Comparison of ENCODE assay signal across 21 cellular contexts in the genomic region with DNA sequence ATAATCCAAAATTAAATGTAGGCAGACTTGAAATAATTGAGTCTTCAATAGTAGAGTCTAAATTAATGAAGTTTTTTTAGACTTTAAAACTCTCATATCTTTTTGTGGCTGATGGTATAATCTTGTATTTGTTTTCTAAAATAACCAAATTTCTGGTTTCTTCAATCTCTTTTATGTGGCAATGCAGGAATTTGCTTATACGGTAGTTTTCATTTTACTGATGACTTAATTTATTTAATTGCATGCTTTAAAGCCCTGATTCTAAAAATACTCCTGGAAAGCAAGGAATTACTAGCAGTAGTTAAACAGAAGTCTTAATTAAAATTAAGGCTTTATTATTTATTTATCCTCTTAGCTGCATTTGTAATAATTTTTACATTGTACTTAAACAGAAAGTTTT.
"Had no signal": no experiment of that assay in that cellular context is flagged by ENCODE, and none has a peak within 500 bp of the region (broad histone marks: within the 10 kb centered on the region; RNA-seq: fewer than 3 reads in every experiment).

No MANE protein-coding gene starts in this region.

- H3K27me3 ChIP-seq: SJCRH30 had no signal

- H3K4me1 ChIP-seq: SJCRH30 had no signal

- DNase-seq: activated CD4-positive, alpha-beta T cell treated with anti-CD3 and anti-CD28 coated beads, Interleukin-2, amount 10 ng/mL, durations not matched to agents 24 days and 14 days; activated CD4-positive, alpha-beta T cell treated with anti-CD3 and anti-CD28 coated beads, Interleukin-2, amount 50 U/mL, for 4 hours; activated CD8-positive, alpha-beta T cell treated with anti-CD3 and anti-CD28 coated beads for 36 hours; activated naive CD4-positive, alpha-beta T cell treated with anti-CD3 and anti-CD28 coated beads, Interleukin-2, amount 10 ng/mL, durations not matched to agents 7 days and 5 days; activated naive CD8-positive, alpha-beta T cell treated with anti-CD3 and anti-CD28 coated beads, Interleukin-2, amount 50 U/mL, for 24 hours; activated T-cell treated with anti-CD3 and anti-CD28 coated beads, Interleukin-2, amount 50 U/mL, for 24 hours; anterior cingulate cortex; caudate nucleus; Karpas-422; NCI-H1105; NCI-H1436; NCI-H1694; NCI-H1930; NCI-H345; NCI-H524 treated with DMSO at 0.1 percent for 48 hours; SHP77; SJCRH30; SK-N-SH had no signal

- H3K9me3 ChIP-seq: SJCRH30, SK-N-SH had no signal

- ATAC-seq: activated CD8-positive, alpha-beta T cell treated with anti-CD3 and anti-CD28 coated beads for 36 hours; activated naive CD8-positive, alpha-beta T cell treated with anti-CD3 and anti-CD28 coated beads, Interleukin-2, amount 50 U/mL, for 24 hours; Panc1 had no signal

- H3K27ac ChIP-seq: SJCRH30 had no signal

- H3K9ac ChIP-seq: SK-N-SH had no signal

- H3K4me3 ChIP-seq: SJCRH30 had no signal

- FAIRE-seq: bronchial epithelial cell, TTC549 had no signal

- H3K4me2 ChIP-seq: SK-N-SH had no signal
